1 cellular context compared by ENCODE assay signal in the genomic region with DNA sequence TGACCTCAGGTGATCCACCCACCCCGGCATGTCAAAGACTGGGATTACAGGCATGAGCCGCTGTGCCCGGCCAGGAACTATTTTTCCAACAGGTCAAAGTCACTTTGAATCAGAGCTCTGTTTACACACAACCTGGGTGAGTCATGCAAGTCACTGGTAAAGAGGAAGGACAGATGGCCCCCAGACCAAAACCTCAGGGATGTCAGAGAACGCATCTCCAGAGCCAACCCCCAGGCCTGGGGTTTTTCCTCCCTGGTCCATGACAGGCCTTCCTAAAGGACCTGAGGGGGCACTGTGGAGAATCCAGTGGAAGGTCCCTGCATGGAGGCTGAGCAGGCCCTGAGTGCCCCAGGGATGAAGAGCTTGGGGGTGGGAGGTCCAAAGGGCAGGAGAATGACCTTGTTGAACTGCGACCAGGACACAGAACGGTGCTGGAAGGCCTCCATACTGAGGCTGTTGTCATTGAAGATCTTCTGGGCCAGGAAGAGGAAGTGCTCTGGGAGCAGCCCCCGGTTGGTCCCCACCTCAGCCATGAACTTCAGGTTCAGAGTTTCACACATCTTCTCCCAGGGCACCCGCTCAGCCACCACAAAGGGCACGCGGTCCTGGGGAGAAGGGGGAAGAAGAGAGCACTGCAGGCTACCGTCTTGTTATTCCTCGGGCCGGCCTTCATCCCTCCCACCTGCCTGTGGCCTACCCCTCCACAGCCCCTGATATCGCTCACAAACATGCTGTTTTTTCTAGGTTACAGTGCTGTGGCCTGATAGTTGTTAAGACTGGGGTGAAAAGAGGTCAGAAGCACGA.
TF ChIP-seq lines count a peak whose summit lies in the region.

No MANE protein-coding gene starts in this region.

TF ChIP-seq in GM23338, 12 proteins besides CTCF, POLR2A, EP300 and RAD21 (continued from another document):
- TF ChIP-seq, protein P1, sequence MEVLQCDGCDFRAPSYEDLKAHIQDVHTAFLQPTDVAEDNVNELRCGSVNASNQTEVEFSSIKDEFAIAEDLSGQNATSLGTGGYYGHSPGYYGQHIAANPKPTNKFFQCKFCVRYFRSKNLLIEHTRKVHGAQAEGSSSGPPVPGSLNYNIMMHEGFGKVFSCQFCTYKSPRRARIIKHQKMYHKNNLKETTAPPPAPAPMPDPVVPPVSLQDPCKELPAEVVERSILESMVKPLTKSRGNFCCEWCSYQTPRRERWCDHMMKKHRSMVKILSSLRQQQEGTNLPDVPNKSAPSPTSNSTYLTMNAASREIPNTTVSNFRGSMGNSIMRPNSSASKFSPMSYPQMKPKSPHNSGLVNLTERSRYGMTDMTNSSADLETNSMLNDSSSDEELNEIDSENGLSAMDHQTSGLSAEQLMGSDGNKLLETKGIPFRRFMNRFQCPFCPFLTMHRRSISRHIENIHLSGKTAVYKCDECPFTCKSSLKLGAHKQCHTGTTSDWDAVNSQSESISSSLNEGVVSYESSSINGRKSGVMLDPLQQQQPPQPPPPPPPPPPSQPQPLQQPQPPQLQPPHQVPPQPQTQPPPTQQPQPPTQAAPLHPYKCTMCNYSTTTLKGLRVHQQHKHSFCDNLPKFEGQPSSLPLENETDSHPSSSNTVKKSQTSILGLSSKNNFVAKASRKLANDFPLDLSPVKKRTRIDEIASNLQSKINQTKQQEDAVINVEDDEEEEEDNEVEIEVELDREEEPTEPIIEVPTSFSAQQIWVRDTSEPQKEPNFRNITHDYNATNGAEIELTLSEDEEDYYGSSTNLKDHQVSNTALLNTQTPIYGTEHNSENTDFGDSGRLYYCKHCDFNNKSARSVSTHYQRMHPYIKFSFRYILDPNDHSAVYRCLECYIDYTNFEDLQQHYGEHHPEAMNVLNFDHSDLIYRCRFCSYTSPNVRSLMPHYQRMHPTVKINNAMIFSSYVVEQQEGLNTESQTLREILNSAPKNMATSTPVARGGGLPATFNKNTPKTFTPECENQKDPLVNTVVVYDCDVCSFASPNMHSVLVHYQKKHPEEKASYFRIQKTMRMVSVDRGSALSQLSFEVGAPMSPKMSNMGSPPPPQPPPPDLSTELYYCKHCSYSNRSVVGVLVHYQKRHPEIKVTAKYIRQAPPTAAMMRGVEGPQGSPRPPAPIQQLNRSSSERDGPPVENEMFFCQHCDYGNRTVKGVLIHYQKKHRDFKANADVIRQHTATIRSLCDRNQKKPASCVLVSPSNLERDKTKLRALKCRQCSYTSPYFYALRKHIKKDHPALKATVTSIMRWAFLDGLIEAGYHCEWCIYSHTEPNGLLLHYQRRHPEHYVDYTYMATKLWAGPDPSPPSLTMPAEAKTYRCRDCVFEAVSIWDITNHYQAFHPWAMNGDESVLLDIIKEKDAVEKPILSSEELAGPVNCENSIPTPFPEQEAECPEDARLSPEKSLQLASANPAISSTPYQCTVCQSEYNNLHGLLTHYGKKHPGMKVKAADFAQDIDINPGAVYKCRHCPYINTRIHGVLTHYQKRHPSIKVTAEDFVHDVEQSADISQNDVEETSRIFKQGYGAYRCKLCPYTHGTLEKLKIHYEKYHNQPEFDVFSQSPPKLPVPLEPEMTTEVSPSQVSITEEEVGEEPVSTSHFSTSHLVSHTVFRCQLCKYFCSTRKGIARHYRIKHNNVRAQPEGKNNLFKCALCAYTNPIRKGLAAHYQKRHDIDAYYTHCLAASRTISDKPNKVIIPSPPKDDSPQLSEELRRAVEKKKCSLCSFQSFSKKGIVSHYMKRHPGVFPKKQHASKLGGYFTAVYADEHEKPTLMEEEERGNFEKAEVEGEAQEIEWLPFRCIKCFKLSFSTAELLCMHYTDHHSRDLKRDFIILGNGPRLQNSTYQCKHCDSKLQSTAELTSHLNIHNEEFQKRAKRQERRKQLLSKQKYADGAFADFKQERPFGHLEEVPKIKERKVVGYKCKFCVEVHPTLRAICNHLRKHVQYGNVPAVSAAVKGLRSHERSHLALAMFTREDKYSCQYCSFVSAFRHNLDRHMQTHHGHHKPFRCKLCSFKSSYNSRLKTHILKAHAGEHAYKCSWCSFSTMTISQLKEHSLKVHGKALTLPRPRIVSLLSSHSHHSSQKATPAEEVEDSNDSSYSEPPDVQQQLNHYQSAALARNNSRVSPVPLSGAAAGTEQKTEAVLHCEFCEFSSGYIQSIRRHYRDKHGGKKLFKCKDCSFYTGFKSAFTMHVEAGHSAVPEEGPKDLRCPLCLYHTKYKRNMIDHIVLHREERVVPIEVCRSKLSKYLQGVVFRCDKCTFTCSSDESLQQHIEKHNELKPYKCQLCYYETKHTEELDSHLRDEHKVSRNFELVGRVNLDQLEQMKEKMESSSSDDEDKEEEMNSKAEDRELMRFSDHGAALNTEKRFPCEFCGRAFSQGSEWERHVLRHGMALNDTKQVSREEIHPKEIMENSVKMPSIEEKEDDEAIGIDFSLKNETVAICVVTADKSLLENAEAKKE (CRISPR knock-in tag; IDR thresholded peaks at IDR 0.05): no peak
- TF ChIP-seq EZH2phosphoT487 (IDR thresholded peaks at IDR 0.05; ENCODE audit: unreplicated experiment): no peak
- no peak for TF ChIP-seq ZNF331 (CRISPR knock-in tag; IDR thresholded peaks at IDR 0.05; ENCODE audit: low read depth)
- no peak for TF ChIP-seq ZNF114 (CRISPR knock-in tag; IDR thresholded peaks at IDR 0.05)
- TF ChIP-seq, protein P2, sequence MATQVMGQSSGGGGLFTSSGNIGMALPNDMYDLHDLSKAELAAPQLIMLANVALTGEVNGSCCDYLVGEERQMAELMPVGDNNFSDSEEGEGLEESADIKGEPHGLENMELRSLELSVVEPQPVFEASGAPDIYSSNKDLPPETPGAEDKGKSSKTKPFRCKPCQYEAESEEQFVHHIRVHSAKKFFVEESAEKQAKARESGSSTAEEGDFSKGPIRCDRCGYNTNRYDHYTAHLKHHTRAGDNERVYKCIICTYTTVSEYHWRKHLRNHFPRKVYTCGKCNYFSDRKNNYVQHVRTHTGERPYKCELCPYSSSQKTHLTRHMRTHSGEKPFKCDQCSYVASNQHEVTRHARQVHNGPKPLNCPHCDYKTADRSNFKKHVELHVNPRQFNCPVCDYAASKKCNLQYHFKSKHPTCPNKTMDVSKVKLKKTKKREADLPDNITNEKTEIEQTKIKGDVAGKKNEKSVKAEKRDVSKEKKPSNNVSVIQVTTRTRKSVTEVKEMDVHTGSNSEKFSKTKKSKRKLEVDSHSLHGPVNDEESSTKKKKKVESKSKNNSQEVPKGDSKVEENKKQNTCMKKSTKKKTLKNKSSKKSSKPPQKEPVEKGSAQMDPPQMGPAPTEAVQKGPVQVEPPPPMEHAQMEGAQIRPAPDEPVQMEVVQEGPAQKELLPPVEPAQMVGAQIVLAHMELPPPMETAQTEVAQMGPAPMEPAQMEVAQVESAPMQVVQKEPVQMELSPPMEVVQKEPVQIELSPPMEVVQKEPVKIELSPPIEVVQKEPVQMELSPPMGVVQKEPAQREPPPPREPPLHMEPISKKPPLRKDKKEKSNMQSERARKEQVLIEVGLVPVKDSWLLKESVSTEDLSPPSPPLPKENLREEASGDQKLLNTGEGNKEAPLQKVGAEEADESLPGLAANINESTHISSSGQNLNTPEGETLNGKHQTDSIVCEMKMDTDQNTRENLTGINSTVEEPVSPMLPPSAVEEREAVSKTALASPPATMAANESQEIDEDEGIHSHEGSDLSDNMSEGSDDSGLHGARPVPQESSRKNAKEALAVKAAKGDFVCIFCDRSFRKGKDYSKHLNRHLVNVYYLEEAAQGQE (IDR thresholded peaks at IDR 0.05; ENCODE audit: unreplicated experiment): no peak
- TF ChIP-seq EZH2 (IDR thresholded peaks at IDR 0.05; ENCODE audit: low read depth, unreplicated experiment): no peak
- no peak for TF ChIP-seq CREB1 (CRISPR knock-in tag; IDR thresholded peaks at IDR 0.05; ENCODE audit: low read depth)
- TF ChIP-seq NANOG (IDR thresholded peaks at IDR 0.05; ENCODE audit: borderline replicate concordance): no peak
- TF ChIP-seq JUNB (IDR thresholded peaks at IDR 0.05; ENCODE audit: unreplicated experiment): no peak
- TF ChIP-seq, protein P3, sequence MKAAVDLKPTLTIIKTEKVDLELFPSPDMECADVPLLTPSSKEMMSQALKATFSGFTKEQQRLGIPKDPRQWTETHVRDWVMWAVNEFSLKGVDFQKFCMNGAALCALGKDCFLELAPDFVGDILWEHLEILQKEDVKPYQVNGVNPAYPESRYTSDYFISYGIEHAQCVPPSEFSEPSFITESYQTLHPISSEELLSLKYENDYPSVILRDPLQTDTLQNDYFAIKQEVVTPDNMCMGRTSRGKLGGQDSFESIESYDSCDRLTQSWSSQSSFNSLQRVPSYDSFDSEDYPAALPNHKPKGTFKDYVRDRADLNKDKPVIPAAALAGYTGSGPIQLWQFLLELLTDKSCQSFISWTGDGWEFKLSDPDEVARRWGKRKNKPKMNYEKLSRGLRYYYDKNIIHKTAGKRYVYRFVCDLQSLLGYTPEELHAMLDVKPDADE (IDR thresholded peaks at IDR 0.05): no peak
- no peak for TF ChIP-seq POLR2AphosphoS5 (IDR thresholded peaks at IDR 0.05; ENCODE audit: low read depth)
